Comparison of ENCODE assay signal across 8 cellular contexts in genomic region chr17:44362964-44363612, GRCh38.
DNase-seq lines count a peak whose midpoint lies in the region; ATAC-seq and TF ChIP-seq lines count a peak whose summit lies in the region.

No MANE protein-coding gene starts in this region.

- H3K36me3 ChIP-seq in adipocyte (ENCODE audit: control insufficient read depth, insufficient read depth, low read length, severe bottlenecking), result no peaks in the 10 kb centered on the region

- no peaks in the 10 kb centered on the region for H3K9me3 Mint-ChIP-seq in stimulated activated memory B cell treated with anti-CD40 and anti-IgM and Interleukin-4, amounts not matched to agents 10 μg/mL and 1 μg/mL and 100 μg/mL, for 72 hours

- TF ChIP-seq RAD21 in Ishikawa (IDR thresholded peaks at IDR 0.05; ENCODE audit: low read depth), result no peak

- H3K27ac Mint-ChIP-seq in stimulated activated memory B cell treated with anti-CD40 and anti-IgM and Interleukin-4, amounts not matched to agents 10 μg/mL and 1 μg/mL and 100 μg/mL, for 72 hours, result no peak overlapping the region

- peaks cover 20% of the 10 kb centered on the region for H3K4me1 ChIP-seq in adipocyte (ENCODE audit: control insufficient read depth, insufficient read depth, low read length)

- H3K27me3 ChIP-seq in adipocyte (replicated peaks; ENCODE audit: control insufficient read depth, insufficient read depth, low read length), result peaks cover 8% of the 10 kb centered on the region

- no peaks in the 10 kb centered on the region for H3K36me3 Mint-ChIP-seq in stimulated activated memory B cell treated with anti-CD40 and anti-IgM and Interleukin-4, amounts not matched to agents 10 μg/mL and 1 μg/mL and 100 μg/mL, for 72 hours

- peak overlapping the region; percentile 83 for H3K4me3 ChIP-seq in adipocyte (ENCODE audit: low read length)
- peak overlapping the region; percentile 77 for H3K4me3 ChIP-seq in iPS-18c (ENCODE audit: insufficient read depth, low read depth, low read length)

- DNase-seq in ELR (ENCODE audit: low read depth), result peak; percentile 40
- peak; percentile 53 for DNase-seq in adipocyte (ENCODE audit: low read depth)
- no peak for DNase-seq in cerebellar cortex (ENCODE audit: low spot score)
- no peak for DNase-seq in NCI-H446 treated with DMSO at 0.1 percent for 48 hours (lab: John Stamatoyannopoulos, UW)

- peaks cover 9% of the 10 kb centered on the region for H3K4me1 Mint-ChIP-seq in stimulated activated memory B cell treated with anti-CD40 and anti-IgM and Interleukin-4, amounts not matched to agents 10 μg/mL and 1 μg/mL and 100 μg/mL, for 72 hours

- H3K27me3 Mint-ChIP-seq in stimulated activated memory B cell treated with anti-CD40 and anti-IgM and Interleukin-4, amounts not matched to agents 10 μg/mL and 1 μg/mL and 100 μg/mL, for 72 hours, result peaks cover 46% of the 10 kb centered on the region

- peak overlapping the region; percentile 85 for H3K9ac ChIP-seq in adipocyte (ENCODE audit: low read length)

- peak; percentile 46 for ATAC-seq in stimulated activated memory B cell treated with anti-CD40 and anti-IgM and Interleukin-4, amounts not matched to agents 10 μg/mL and 1 μg/mL and 100 μg/mL, for 72 hours
- ATAC-seq in HG03045 (IDR thresholded peaks at IDR 0.05; ENCODE audit: unreplicated experiment), result no peak

- TF ChIP-seq EP300 in Ishikawa (IDR thresholded peaks at IDR 0.05; ENCODE audit: borderline replicate concordance), result no peak

- no peaks in the 10 kb centered on the region for H3K9me3 ChIP-seq in adipocyte (ENCODE audit: control insufficient read depth, low read length)
- H3K9me3 ChIP-seq in iPS-18c (ENCODE audit: control insufficient read depth, insufficient read depth, low read length), result peaks cover 4% of the 10 kb centered on the region

- peak overlapping the region; percentile 69 for H3K4me3 Mint-ChIP-seq in stimulated activated memory B cell treated with anti-CD40 and anti-IgM and Interleukin-4, amounts not matched to agents 10 μg/mL and 1 μg/mL and 100 μg/mL, for 72 hours

TF ChIP-seq in Ishikawa, 13 proteins besides CTCF, POLR2A, EP300 and RAD21:
- TF ChIP-seq TCF12 (IDR thresholded peaks at IDR 0.05; ENCODE audit: low read depth) (no peak), ZBTB7A (IDR thresholded peaks at IDR 0.05; ENCODE audit: low read depth) (peak; percentile 78)

Comparison
In these comparisons a context has a peak if more than half of its experiments do, and no peak if none do; other contexts are left out.
1. DNase-seq: peak in ELR (single experiment) and adipocyte (single experiment); none in cerebellar cortex (single experiment) and NCI-H446 treated with DMSO at 0.1 percent for 48 hours (single experiment).